8 cellular contexts compared by ENCODE assay signal in genomic region chr14:72516936-72517408, GRCh38.
A peak's percentile ranks its signal among the peaks of the same experiment; 100 is the strongest.
DNase-seq lines count a peak whose midpoint lies in the region; ATAC-seq and TF ChIP-seq lines count a peak whose summit lies in the region.

No MANE protein-coding gene starts in this region.

- no CpG with 5 or more reads among the region's 5 CpGs for WGBS in H9 (ENCODE audit: extremely low coverage, insufficient read length, low lambda C conversion rate)
- WGBS in neuronal stem cell (ENCODE audit: extremely low coverage in 2 of 2, insufficient read length in 2 of 2, insufficient replicate concordance in 1 of 2), 2 donors, result no CpG with 5 or more reads among the region's 5 CpGs
- WGBS in suprapubic skin, result 31% methylated on average over 5 of the region's 5 CpGs

- H3K36me3 ChIP-seq in BLaER1 treated with 17β-estradiol and CSF1 and Interleukin-3, amounts not matched to agents 10 nM and 100 nM, result no peaks in the 10 kb centered on the region
- H3K36me3 ChIP-seq in OCI-LY3 (replicated peaks; ENCODE audit: low read depth, low read length) (no peaks in the 10 kb centered on the region), neuronal stem cell (replicated peaks in 1 of 2; ENCODE audit: control insufficient read depth in 2 of 2, insufficient read depth in 2 of 2, low read length in 2 of 2) (no peaks in the 10 kb centered on the region), suprapubic skin (no peaks in the 10 kb centered on the region)

- H3K36me3 Mint-ChIP-seq in H9 (ENCODE audit: insufficient read depth in 1 of 3, low read depth in 3 of 3), result peaks cover 0 to 4% (median 0%) of the 10 kb centered on the region in 3 experiments; a peak in 1 of 7 replicates

- H3K4me1 Mint-ChIP-seq in H9, result peaks cover 0 to 4% of the 10 kb centered on the region in 2 experiments; a peak in 3 of 4 replicates

- H2AK5ac ChIP-seq in H9 (ENCODE audit: insufficient read length, low read length) (no peak overlapping the region), neuronal stem cell (ENCODE audit: low read depth, low read length) (no peak overlapping the region)

- DNase-seq in H9 (peak; percentile 76), fibroblast of peridontal ligament (ENCODE audit: extremely low read depth) (peak; percentile 92), neuronal stem cell (ENCODE audit: low spot score) (peak; percentile 75), suprapubic skin (ENCODE audit: low spot score in 2 of 2) (no peak)
- DNase-seq in activated T-cell treated with anti-CD3 and anti-CD28 coated beads, Interleukin-2, amount 50 U/mL, for 48 hours, result peak; percentile 80 to 84

- no peak overlapping the region for H2BK120ac ChIP-seq in H9 (ENCODE audit: low read depth, low read length, poor library complexity, severe bottlenecking)
- no peak overlapping the region for H2BK120ac ChIP-seq in neuronal stem cell (ENCODE audit: low read depth, low read length)

- no peaks in the 10 kb centered on the region for H3K79me2 ChIP-seq in H9 (ENCODE audit: insufficient read depth, low read length)
- no peaks in the 10 kb centered on the region for H3K79me2 ChIP-seq in OCI-LY3 (ENCODE audit: low read length)

- no peaks in the 10 kb centered on the region for H3K23me2 ChIP-seq in H9 (ENCODE audit: insufficient read length, low read depth, low read length, poor library complexity, severe bottlenecking)

- no peak overlapping the region for H3K9ac ChIP-seq in BLaER1 treated with 17β-estradiol and CSF1 and Interleukin-3, amounts not matched to agents 10 nM and 100 nM
- H3K9ac ChIP-seq in H9 (ENCODE audit: extremely low read depth, insufficient read length, low read length) (no peak overlapping the region), OCI-LY3 (ENCODE audit: low read length) (no peak overlapping the region), neuronal stem cell (ENCODE audit: low read depth, low read length, poor library complexity) (no peak overlapping the region)

- H3K27me3 ChIP-seq in BLaER1 treated with 17β-estradiol and CSF1 and Interleukin-3, amounts not matched to agents 10 nM and 100 nM, result no peaks in the 10 kb centered on the region
- H3K27me3 ChIP-seq in H9 (ENCODE audit: insufficient read depth, low read length) (no peaks in the 10 kb centered on the region), OCI-LY3 (ENCODE audit: low read depth, low read length) (peaks cover 22% of the 10 kb centered on the region), neuronal stem cell (ENCODE audit: control insufficient read depth in 3 of 3, insufficient read depth in 3 of 3, low read depth in 1 of 3, low read length in 3 of 3) (no peaks in the 10 kb centered on the region), suprapubic skin (no peaks in the 10 kb centered on the region)

- H3K4me3 ChIP-seq in BLaER1 treated with 17β-estradiol and CSF1 and Interleukin-3, amounts not matched to agents 10 nM and 100 nM, result no peak overlapping the region
- H3K4me3 ChIP-seq in OCI-LY3 (ENCODE audit: low read length) (peak overlapping the region; percentile 63), neuronal stem cell (ENCODE audit: low read length in 2 of 2) (no peak overlapping the region), suprapubic skin (no peak overlapping the region)

- no peaks in the 10 kb centered on the region for H3K79me1 ChIP-seq in H9 (ENCODE audit: insufficient read depth, low read depth, low read length, poor library complexity, severe bottlenecking)
- H3K79me1 ChIP-seq in neuronal stem cell (ENCODE audit: low read depth, low read length), result no peaks in the 10 kb centered on the region

- H3K4me3 Mint-ChIP-seq in H9, result no peak overlapping the region

- peak overlapping the region in 2 of 11 experiments; percentile 71 to 82; a peak in 2 of 22 replicates for H3K27ac ChIP-seq in BLaER1 treated with 17β-estradiol and CSF1 and Interleukin-3, amounts not matched to agents 10 nM and 100 nM
- no peak overlapping the region for H3K27ac ChIP-seq in H9 (ENCODE audit: insufficient read length, low read depth, low read length)
- no peak overlapping the region for H3K27ac ChIP-seq in OCI-LY3 (ENCODE audit: low read length)
- H3K27ac ChIP-seq in neuronal stem cell (replicated peaks; ENCODE audit: low read length), result no peak overlapping the region
- no peak overlapping the region for H3K27ac ChIP-seq in suprapubic skin

- H3K4me1 ChIP-seq in BLaER1 treated with 17β-estradiol and CSF1 and Interleukin-3, amounts not matched to agents 10 nM and 100 nM, result peaks cover 40 to 55% (median 47%) of the 10 kb centered on the region in 10 experiments
- H3K4me1 ChIP-seq in H9 (ENCODE audit: insufficient read depth, low read length) (no peaks in the 10 kb centered on the region), OCI-LY3 (ENCODE audit: low read length) (peaks cover 48% of the 10 kb centered on the region), neuronal stem cell (ENCODE audit: control insufficient read depth in 2 of 2, insufficient read depth in 1 of 2, low read depth in 1 of 2, low read length in 2 of 2) (peaks cover 0 to 4% of the 10 kb centered on the region in 2 donors), suprapubic skin (peaks cover 3% of the 10 kb centered on the region)

- peaks cover 0 to 5% of the 10 kb centered on the region in 2 experiments; a peak in 3 of 5 replicates for H3K9me3 Mint-ChIP-seq in H9

- H3K4me2 ChIP-seq in BLaER1 treated with 17β-estradiol and CSF1 and Interleukin-3, amounts not matched to agents 10 nM and 100 nM, result peak overlapping the region; percentile 70 to 92 (median 83)
- H3K4me2 ChIP-seq in H9 (ENCODE audit: insufficient read depth, insufficient read length, low read length) (no peak overlapping the region), OCI-LY3 (ENCODE audit: low read length) (peak overlapping the region; percentile 82), neuronal stem cell (ENCODE audit: insufficient read depth, low read length, poor library complexity, severe bottlenecking) (no peak overlapping the region)

- H2BK5ac ChIP-seq in H9 (ENCODE audit: insufficient read length, low read length) (no peak overlapping the region), neuronal stem cell (ENCODE audit: low read length) (no peak overlapping the region)

- H4K5ac ChIP-seq in H9 (ENCODE audit: insufficient read length, low read depth, low read length), result no peak overlapping the region

- no peak overlapping the region for H2BK12ac ChIP-seq in H9 (ENCODE audit: insufficient read length, low read depth, low read length)
- H2BK12ac ChIP-seq in neuronal stem cell (ENCODE audit: low read length), result no peak overlapping the region

- ATAC-seq in GM19455 (IDR thresholded peaks at IDR 0.05; ENCODE audit: unreplicated experiment), result no peak

- no peak overlapping the region for H3K23ac ChIP-seq in H9 (ENCODE audit: insufficient read length, low read depth, low read length)
- no peak overlapping the region for H3K23ac ChIP-seq in neuronal stem cell (ENCODE audit: low read depth, low read length, poor library complexity)

- H2BK20ac ChIP-seq in H9 (ENCODE audit: low read depth, low read length, poor library complexity, severe bottlenecking), result no peak overlapping the region

- no peaks in the 10 kb centered on the region; the same call in 1 of the 2 replicates for H3K27me3 Mint-ChIP-seq in H9 (ENCODE audit: low read depth)

- H2BK15ac ChIP-seq in H9 (ENCODE audit: low read depth, low read length), result no peak overlapping the region
- no peak overlapping the region for H2BK15ac ChIP-seq in neuronal stem cell (ENCODE audit: low read length)

- H3K27ac Mint-ChIP-seq in H9, result no peak overlapping the region

- no peak for TF ChIP-seq EP300 in suprapubic skin (IDR thresholded peaks at IDR 0.05)

- H2AFZ ChIP-seq in H9 (ENCODE audit: low read length) (no peak overlapping the region), OCI-LY3 (ENCODE audit: low read depth, low read length) (peak overlapping the region; percentile 77; the same call in 1 of the 2 replicates), neuronal stem cell (ENCODE audit: low read length) (no peak overlapping the region)

- H4K20me1 ChIP-seq in BLaER1 treated with 17β-estradiol and CSF1 and Interleukin-3, amounts not matched to agents 10 nM and 100 nM, result 0 out of 22 replicates have a peak, but pooled peaks cover 0 to 9% (median 0%) of the 10 kb centered on the region in 11 experiments
- H4K20me1 ChIP-seq in H9 (ENCODE audit: control insufficient read depth, insufficient read depth, insufficient read length), result no peaks in the 10 kb centered on the region
- no peaks in the 10 kb centered on the region for H4K20me1 ChIP-seq in OCI-LY3 (ENCODE audit: insufficient read depth, low read length)

- H3K14ac ChIP-seq in H9 (ENCODE audit: insufficient read depth, low read length) (no peak overlapping the region), neuronal stem cell (ENCODE audit: low read length) (no peak overlapping the region)

- H4K91ac ChIP-seq in H9 (ENCODE audit: insufficient read length, low read depth, low read length) (no peak overlapping the region), neuronal stem cell (ENCODE audit: low read depth, low read length, poor library complexity) (no peak overlapping the region)

- H4K8ac ChIP-seq in H9 (replicated peaks; ENCODE audit: insufficient read length, low read depth, low read length) (no peak overlapping the region), neuronal stem cell (ENCODE audit: low read depth, low read length) (no peak overlapping the region)

- H3K18ac ChIP-seq in H9 (ENCODE audit: insufficient read length, low read depth, low read length), result no peak overlapping the region
- no peak overlapping the region for H3K18ac ChIP-seq in neuronal stem cell (ENCODE audit: low read length)

- no peak overlapping the region for H3T11ph ChIP-seq in H9 (ENCODE audit: low read length)

- TF ChIP-seq CTCF in H9 (conservative IDR thresholded peaks at IDR 0.05) (peak; percentile 89), OCI-LY3 (IDR thresholded peaks at IDR 0.05; ENCODE audit: low read depth, low read length) (peak; percentile 84), suprapubic skin (IDR thresholded peaks at IDR 0.05) (peak; percentile 89)

- TF ChIP-seq POLR2A in suprapubic skin (IDR thresholded peaks at IDR 0.05), result no peak

- H3K4ac ChIP-seq in H9 (ENCODE audit: low read depth, low read length) (no peak overlapping the region), neuronal stem cell (ENCODE audit: low read length) (no peak overlapping the region)

- no peak overlapping the region for H3K56ac ChIP-seq in H9 (ENCODE audit: insufficient read length, low read depth, low read length)

- H3K9me3 ChIP-seq in BLaER1 treated with 17β-estradiol and CSF1 and Interleukin-3, amounts not matched to agents 10 nM and 100 nM (replicated peaks in 1 of 11), result peaks cover 10 to 25% (median 19%) of the 10 kb centered on the region in 11 experiments; a peak in 17 of 22 replicates
- H3K9me3 ChIP-seq in H9 (ENCODE audit: control insufficient read depth, low read depth, low read length) (no peaks in the 10 kb centered on the region), OCI-LY3 (ENCODE audit: insufficient read depth, low read length) (peaks cover 6% of the 10 kb centered on the region; the same call in 1 of the 2 replicates), neuronal stem cell (replicated peaks in 1 of 2; ENCODE audit: control insufficient read depth in 2 of 2, insufficient read depth in 1 of 2, low read depth in 1 of 2, low read length in 2 of 2) (peaks cover 0 to 3% of the 10 kb centered on the region in 2 donors), suprapubic skin (no peaks in the 10 kb centered on the region)

Comparison
In these comparisons a context has a peak if more than half of its experiments do, and no peak if none do; other contexts are left out.
1. H3K4me2 ChIP-seq: peak in BLaER1 treated with 17β-estradiol and CSF1 and Interleukin-3, amounts not matched to agents 10 nM and 100 nM (11 of 11) and OCI-LY3 (single experiment); none in H9 (single experiment) and neuronal stem cell (single experiment).
2. DNase-seq: peak in H9 (single experiment), activated T-cell treated with anti-CD3 and anti-CD28 coated beads, Interleukin-2, amount 50 U/mL, for 48 hours (2 of 2), fibroblast of peridontal ligament (single experiment) and neuronal stem cell (single experiment); none in suprapubic skin (0 of 2).
3. Peak in every context shown above with its lines, with median percentiles within 50 percentile points of each other: CTCF ChIP-seq.